ENCODE assay signal across 8 cellular contexts in genomic region chr17:75516619-75517276, GRCh38. TPM values are rescaled to one million over a fixed set of nuclear protein-coding genes. Genes with fewer than 3 reads are reported as not detected.
DNase-seq lines count a peak whose midpoint lies in the region; ATAC-seq, FAIRE-seq and TF ChIP-seq lines count a peak whose summit lies in the region.

No MANE protein-coding gene starts in this region.

- peaks cover 18% of the 10 kb centered on the region for H3K36me3 Mint-ChIP-seq in activated naive CD4-positive, alpha-beta T cell treated with anti-CD3 and anti-CD28 coated beads for 36 hours (ENCODE audit: low read depth)

- RAD21 ChIA-PET in HCT116 (lab: Charles Lee; ENCODE audit: low non-redundant PET in 1 of 2, low total read pairs in 2 of 2, uncharacterized antibody in 2 of 2, unreplicated experiment in 2 of 2), result interaction anchor here (0.7 to 1.5 kb wide), 4 partner anchors 8 to 231 kb away, joined by 3 to 10 read pairs (median 6); partner anchors contain the start of gene LLGL2 (in 2 of the 2)

- H3K27me3 Mint-ChIP-seq in activated naive CD4-positive, alpha-beta T cell treated with anti-CD3 and anti-CD28 coated beads for 36 hours (ENCODE audit: low read depth), result no peaks in the 10 kb centered on the region

- TF ChIP-seq POLR2A in GM18505 (IDR thresholded peaks at IDR 0.05; ENCODE audit: borderline replicate concordance, extremely low read depth, insufficient read depth, insufficient read length), result no peak
- TF ChIP-seq POLR2A in HCT116 (IDR thresholded peaks at IDR 0.05; ENCODE audit: borderline replicate concordance, extremely low read depth, insufficient read depth, insufficient read length), result no peak

- no peak overlapping the region for H3K27ac Mint-ChIP-seq in activated naive CD4-positive, alpha-beta T cell treated with anti-CD3 and anti-CD28 coated beads for 36 hours

- TF ChIP-seq RAD21 in HCT116 (IDR thresholded peaks at IDR 0.05; ENCODE audit: low read depth), result no peak

- peak overlapping the region; percentile 81 for H3K4me3 Mint-ChIP-seq in activated naive CD4-positive, alpha-beta T cell treated with anti-CD3 and anti-CD28 coated beads for 36 hours

- peaks cover 23% of the 10 kb centered on the region for H3K4me1 Mint-ChIP-seq in activated naive CD4-positive, alpha-beta T cell treated with anti-CD3 and anti-CD28 coated beads for 36 hours (ENCODE audit: low read depth)

- H3K9me3 Mint-ChIP-seq in activated naive CD4-positive, alpha-beta T cell treated with anti-CD3 and anti-CD28 coated beads for 36 hours, result no peaks in the 10 kb centered on the region

- no peak for FAIRE-seq in small intestine (lab: Jason Lieb, UNC)

- no peaks in the 10 kb centered on the region; the same call in 1 of the 2 replicates for H4K20me1 ChIP-seq in HCT116 (ENCODE audit: insufficient read depth)
- peaks cover 18% of the 10 kb centered on the region for H4K20me1 ChIP-seq in hepatocyte (ENCODE audit: insufficient read depth, poor library complexity, severe bottlenecking)

- intact Hi-C loops in HCT116 (cut with micrococcal nuclease), result loop anchor here (1.0 to 10.0 kb wide), 6 partner anchors 9 to 244 kb away; partner anchors contain the start of genes LLGL2, MIF4GD and SMIM5
- intact Hi-C loops in activated naive CD4-positive, alpha-beta T cell treated with anti-CD3 and anti-CD28 coated beads for 36 hours (cut with micrococcal nuclease), result loop anchor here (1.0 to 10.0 kb wide), 8 partner anchors 9 to 252 kb away; partner anchors contain the start of genes GGA3, LLGL2, MRPS7 and RECQL5

- ATAC-seq in GM18505 (IDR thresholded peaks at IDR 0.05; ENCODE audit: unreplicated experiment) (peak; percentile 18), HCT116 (peak; percentile 5)

- no peaks in the 10 kb centered on the region for H3K27me3 ChIP-seq in HCT116 (ENCODE audit: insufficient read depth, low read length)
- H3K27me3 ChIP-seq in hepatocyte, result no peaks in the 10 kb centered on the region
- H3K27me3 ChIP-seq in small intestine (ENCODE audit: control insufficient read depth in 2 of 2, insufficient read depth in 2 of 2, low read length in 2 of 2), result no peaks in the 10 kb centered on the region

- TF ChIP-seq CTCF in HCT116 (IDR thresholded peaks at IDR 0.05 in 2 of 3, conservative IDR thresholded peaks at IDR 0.05 in 1 of 3; ENCODE audit: borderline replicate concordance in 1 of 3, insufficient read depth in 1 of 3, low read depth in 2 of 3, low read length in 2 of 3) (no peak), hepatocyte (IDR thresholded peaks at IDR 0.05; ENCODE audit: poor library complexity) (no peak)

- H3K4me3 ChIP-seq in HCT116 (replicated peaks in 1 of 2; ENCODE audit: low read depth in 1 of 2, low read length in 2 of 2) (peak overlapping the region; percentile 83 to 91), hepatocyte (peak overlapping the region; percentile 96), small intestine (ENCODE audit: low read depth in 1 of 2, low read length in 2 of 2) (peak overlapping the region; percentile 64 to 95)

- H3K9ac ChIP-seq in HCT116 (ENCODE audit: low read length), result peak overlapping the region; percentile 84

- CTCF ChIA-PET in HCT116 (lab: Charles Lee), result interaction anchor here (0.6 to 2.6 kb wide), 27 partner anchors 8 to 1121 kb away, joined by 3 to 39 read pairs (median 4); partner anchors contain the start of genes GALK1, GGA3, GRB2 and LLGL2
- CTCF ChIA-PET in activated naive CD4-positive, alpha-beta T cell treated with anti-CD3 and anti-CD28 coated beads for 36 hours (lab: Charles Lee), result interaction anchor here (0.7 to 1.3 kb wide), 14 partner anchors 8 to 555 kb away, joined by 3 to 5 read pairs (median 3); partner anchors contain the start of genes LLGL2, SLC25A19 and TMEM94

- DNase-seq in HCT116 (ENCODE audit: low read depth, low spot score) (no peak), NCI-H2227 treated with DMSO at 0.1 percent for 48 hours (lab: John Stamatoyannopoulos, UW) (peak; percentile 32), hepatocyte (ENCODE audit: low spot score) (peak; percentile 73), small intestine (no peak), ureter (ENCODE audit: low spot score) (no peak), GDM1 (lab: John Stamatoyannopoulos, UW) (no peak)
- DNase-seq in activated naive CD4-positive, alpha-beta T cell treated with anti-CD3 and anti-CD28 coated beads for 36 hours, result peak; percentile 34

- POLR2A ChIA-PET in HCT116 (lab: Charles Lee), result interaction anchor here (0.5 to 1.8 kb wide), 7 partner anchors 8 to 437 kb away, joined by 3 to 15 read pairs (median 5); partner anchors contain the start of gene LLGL2

- no peaks in the 10 kb centered on the region for H3K9me3 ChIP-seq in HCT116 (ENCODE audit: control insufficient read depth in 1 of 2, insufficient read depth in 1 of 2, low read depth in 1 of 2, low read length in 2 of 2)
- no peaks in the 10 kb centered on the region for H3K9me3 ChIP-seq in hepatocyte (ENCODE audit: low read depth)
- H3K9me3 ChIP-seq in small intestine (ENCODE audit: control insufficient read depth, low read depth), result no peaks in the 10 kb centered on the region

- H3K9me2 ChIP-seq in HCT116 (ENCODE audit: insufficient read depth) (no peaks in the 10 kb centered on the region), hepatocyte (replicated peaks; ENCODE audit: insufficient read depth) (no peaks in the 10 kb centered on the region)

- H3K4me2 ChIP-seq in HCT116 (ENCODE audit: low read length), result peak overlapping the region; percentile 95
- peak overlapping the region; percentile 99 for H3K4me2 ChIP-seq in hepatocyte

- H3K36me3 ChIP-seq in HCT116 (ENCODE audit: control insufficient read depth in 1 of 2, insufficient read depth in 2 of 2, low read length in 2 of 2) (peaks cover 14 to 42% of the 10 kb centered on the region in 2 experiments), hepatocyte (replicated peaks; ENCODE audit: insufficient read depth, low read depth) (no peaks in the 10 kb centered on the region), small intestine (ENCODE audit: control insufficient read depth in 2 of 2, insufficient read depth in 2 of 2, low read length in 2 of 2) (peaks cover 0 to 5% of the 10 kb centered on the region in 2 donors)

- under 1% methylated on average over 20 of the region's 64 CpGs for WGBS in hepatocyte (ENCODE audit: low lambda C conversion rate, missing lambda C conversion rate)
- WGBS in small intestine, 3 donors, result 0 to 1% (median 0%) methylated on average over 44 to 64 of the region's 64 CpGs

- BruUV-seq in HCT116 (replicated peaks; lab: Mats Ljungman, UMichigan), result no TSS peak

- H3K4me1 ChIP-seq in HCT116 (ENCODE audit: control insufficient read depth in 1 of 2, insufficient read depth in 2 of 2, low read length in 2 of 2) (peaks cover 22 to 56% of the 10 kb centered on the region in 2 experiments), hepatocyte (ENCODE audit: insufficient read depth) (peaks cover 38% of the 10 kb centered on the region), small intestine (ENCODE audit: control insufficient read depth in 2 of 2, insufficient read depth in 1 of 2, low read depth in 1 of 2, low read length in 1 of 2) (peaks cover 0 to 2% of the 10 kb centered on the region in 2 donors)

- H3K79me2 ChIP-seq in HCT116 (ENCODE audit: insufficient read depth, low read length), result peaks cover 62% of the 10 kb centered on the region
- peaks cover 61% of the 10 kb centered on the region for H3K79me2 ChIP-seq in hepatocyte

- no peak overlapping the region for H2AFZ ChIP-seq in HCT116 (ENCODE audit: low read depth, low read length, poor library complexity, severe bottlenecking)
- peak overlapping the region; percentile 88 for H2AFZ ChIP-seq in hepatocyte

- H3K27ac ChIP-seq in HCT116 (ENCODE audit: low read depth, low read length) (peak overlapping the region; percentile 86), hepatocyte (peak overlapping the region; percentile 92), small intestine (ENCODE audit: low read depth in 1 of 2, low read length in 1 of 2) (peak overlapping the region; percentile 61 to 62)

TF ChIP-seq in HCT116, 20 proteins besides CTCF, POLR2A, EP300 and RAD21:
- no peak for TF ChIP-seq YY1 (IDR thresholded peaks at IDR 0.05; ENCODE audit: extremely low read depth, insufficient replicate concordance, low read depth, low read length)
- peak; percentile 57; the same call in 1 of the 2 replicates for TF ChIP-seq ZFX (IDR thresholded peaks at IDR 0.05)
- peak; percentile 65; the same call in 1 of the 2 replicates for TF ChIP-seq EGR1 (IDR thresholded peaks at IDR 0.05; ENCODE audit: low read depth)
- TF ChIP-seq, protein P1, sequence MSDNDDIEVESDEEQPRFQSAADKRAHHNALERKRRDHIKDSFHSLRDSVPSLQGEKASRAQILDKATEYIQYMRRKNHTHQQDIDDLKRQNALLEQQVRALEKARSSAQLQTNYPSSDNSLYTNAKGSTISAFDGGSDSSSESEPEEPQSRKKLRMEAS (IDR thresholded peaks at IDR 0.05), result no peak

RNA-seq across cellular contexts. Expression of gene TSEN54, which starts 0.4 kb away (rescaled TPM):
- total RNA-seq in HCT116 (2021; ENCODE audit: unreplicated experiment) (87.3 TPM), hepatocyte (30.4 and 42.5 TPM in 2 replicates), ureter (25.1 TPM)
- polyA plus RNA-seq in HCT116 (2012), result 80.0 and 86.5 TPM in 2 replicates
- 10 to 100 TPM; 21.4 to 22.0 TPM for total RNA-seq in activated naive CD4-positive, alpha-beta T cell treated with anti-CD3 and anti-CD28 coated beads for 36 hours
- polyA plus RNA-seq in hepatocyte (46.3 and 52.3 TPM in 2 replicates), small intestine (10 to 100 TPM; 35.5 to 91.1 (median 79.4) TPM)

RNA-seq across cellular contexts. Expression of gene CASKIN2, which starts 1.4 kb away (rescaled TPM):
- total RNA-seq in HCT116 (2021; ENCODE audit: unreplicated experiment) (38.4 TPM), hepatocyte (5.3 and 9.8 TPM in 2 replicates), ureter (60.8 TPM)
- polyA plus RNA-seq in HCT116 (2012), result 14.5 and 16.3 TPM in 2 replicates
- total RNA-seq in activated naive CD4-positive, alpha-beta T cell treated with anti-CD3 and anti-CD28 coated beads for 36 hours, result 1 to 10 TPM; 1.0 to 1.1 TPM
- polyA plus RNA-seq in hepatocyte (14.5 and 16.2 TPM in 2 replicates), small intestine (10 to 100 TPM in 1 of 3 donors, 1 to 10 TPM in 2; 7.6 to 15.6 (median 8.6) TPM)

RNA-seq across cellular contexts. Expression of gene LLGL2, which starts 8.7 kb away (rescaled TPM):
- 209 TPM for total RNA-seq in HCT116 (2021; ENCODE audit: unreplicated experiment)
- 177 and 183 TPM in 2 replicates for polyA plus RNA-seq in HCT116 (2012)
- total RNA-seq in activated naive CD4-positive, alpha-beta T cell treated with anti-CD3 and anti-CD28 coated beads for 36 hours, result 1 to 10 TPM; 6.2 to 6.8 TPM
- 60.9 and 81.8 TPM in 2 replicates for total RNA-seq in hepatocyte
- polyA plus RNA-seq in hepatocyte, result 154 and 194 TPM in 2 replicates
- polyA plus RNA-seq in small intestine, result 100 to 1,000 TPM; 140 to 365 (median 336) TPM
- total RNA-seq in ureter, result 94.0 TPM

Comparison
In these comparisons a context has a peak if more than half of its experiments do, and no peak if none do; other contexts are left out.
1. DNase-seq: peak in NCI-H2227 treated with DMSO at 0.1 percent for 48 hours (single experiment), activated naive CD4-positive, alpha-beta T cell treated with anti-CD3 and anti-CD28 coated beads for 36 hours (single experiment) and hepatocyte (single experiment); none in HCT116 (single experiment), small intestine (single experiment), ureter (single experiment) and GDM1 (single experiment).
2. Peak in every context shown above with its lines, with median percentiles within 50 percentile points of each other: H3K27ac ChIP-seq and H3K4me3 ChIP-seq.